Comparison of ENCODE assay signal across 8 cellular contexts in the genomic region with DNA sequence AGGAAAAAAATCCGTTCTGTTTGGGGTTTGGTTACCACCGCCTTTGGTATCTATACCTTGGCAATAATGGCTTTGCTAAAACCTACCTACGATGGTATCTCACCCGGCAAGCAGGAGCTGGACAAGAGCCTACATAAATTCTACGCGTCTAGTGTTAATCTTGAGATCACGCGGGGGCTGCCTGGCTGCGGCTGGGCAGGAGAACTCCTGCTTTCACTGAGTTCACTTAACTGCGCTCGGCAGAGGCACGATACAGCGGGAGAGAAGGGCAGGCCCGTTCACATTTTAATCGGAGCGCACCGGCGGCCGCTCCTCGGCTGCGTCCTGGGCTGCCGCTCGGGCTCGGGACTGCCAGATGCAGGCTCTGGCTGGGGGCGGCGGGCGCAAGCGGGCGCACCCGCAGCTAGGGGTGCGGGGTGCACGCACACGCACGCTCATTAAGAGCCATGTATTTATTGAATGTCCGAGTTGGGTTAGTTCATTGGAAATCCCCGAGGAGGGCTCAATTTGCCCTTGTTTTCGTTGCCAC. TPM values are rescaled to one million over a fixed set of nuclear protein-coding genes. Genes with fewer than 3 reads are reported as not detected.
DNase-seq lines count a peak whose midpoint lies in the region; ATAC-seq and TF ChIP-seq lines count a peak whose summit lies in the region.

No MANE protein-coding gene starts in this region.

- ATAC-seq in central memory CD8-positive, alpha-beta T cell (replicated peaks; ENCODE audit: extremely low read depth, poor library complexity, severe bottlenecking): no peak
- peak; percentile 23 to 33 for ATAC-seq in naive thymus-derived CD8-positive, alpha-beta T cell
- ATAC-seq in esophagus mucosa: no peak

- H3K4me3 Mint-ChIP-seq in IgD-negative memory B cell: peak overlapping the region; percentile 79 to 94 (median 91)
- H3K4me3 Mint-ChIP-seq in central memory CD8-positive, alpha-beta T cell: peak overlapping the region; percentile 78
- peak overlapping the region; percentile 78 to 98 (median 90) for H3K4me3 Mint-ChIP-seq in naive thymus-derived CD8-positive, alpha-beta T cell
- H3K4me3 Mint-ChIP-seq in HFFc6: no peak overlapping the region; the same call in 1 of the 2 replicates

- H3K9me3 Mint-ChIP-seq in IgD-negative memory B cell: peaks cover 0 to 10% (median 2%) of the 10 kb centered on the region in 3 donors
- H3K9me3 Mint-ChIP-seq in central memory CD8-positive, alpha-beta T cell: no peaks in the 10 kb centered on the region
- H3K9me3 Mint-ChIP-seq in naive thymus-derived CD8-positive, alpha-beta T cell: peaks cover 0 to 11% (median 0%) of the 10 kb centered on the region in 9 donors
- peaks cover 12% of the 10 kb centered on the region for H3K9me3 Mint-ChIP-seq in HFFc6

- H3K27me3 Mint-ChIP-seq in IgD-negative memory B cell: peaks cover 65% of the 10 kb centered on the region
- H3K27me3 Mint-ChIP-seq in central memory CD8-positive, alpha-beta T cell: peaks cover 84% of the 10 kb centered on the region
- peaks cover 52 to 84% (median 72%) of the 10 kb centered on the region in 5 donors for H3K27me3 Mint-ChIP-seq in naive thymus-derived CD8-positive, alpha-beta T cell
- H3K27me3 Mint-ChIP-seq in HFFc6 (ENCODE audit: insufficient read depth): peaks cover 36% of the 10 kb centered on the region

- DNase-seq in CD1c-positive myeloid dendritic cell (ENCODE audit: extremely low spot score) (peak; percentile 21), HFFc6 (no peak), HuH-7.5 (ENCODE audit: low spot score) (no peak)
- DNase-seq in central memory CD8-positive, alpha-beta T cell (ENCODE audit: low spot score in 2 of 2): no peak
- peak in 2 of 10 donors; percentile 17 to 23 for DNase-seq in naive thymus-derived CD8-positive, alpha-beta T cell
- no peak for DNase-seq in stimulated activated CD4-positive, alpha-beta T cell treated with anti-CD3 and anti-CD28 coated beads, Interleukin-4, amount 100 ng/mL, for 4 hours

- peaks cover 11 to 48% (median 17%) of the 10 kb centered on the region in 3 donors for H3K4me1 Mint-ChIP-seq in IgD-negative memory B cell
- H3K4me1 Mint-ChIP-seq in central memory CD8-positive, alpha-beta T cell: peaks cover 32% of the 10 kb centered on the region
- H3K4me1 Mint-ChIP-seq in naive thymus-derived CD8-positive, alpha-beta T cell: peaks cover 18 to 64% (median 37%) of the 10 kb centered on the region in 4 donors
- peaks cover 12% of the 10 kb centered on the region for H3K4me1 Mint-ChIP-seq in HFFc6 (ENCODE audit: low read depth)

- no peak for TF ChIP-seq CTCF in HFFc6 (IDR thresholded peaks at IDR 0.05)

- POLR2A ChIA-PET in naive thymus-derived CD8-positive, alpha-beta T cell (lab: Charles Lee): interaction anchor here (0.7 kb wide), 1 partner anchor 20 kb away, joined by 3 read pairs; no protein-coding TSS in a partner anchor

- H3K27ac Mint-ChIP-seq in IgD-negative memory B cell: peak overlapping the region; percentile 87 to 97 (median 97)
- no peak overlapping the region for H3K27ac Mint-ChIP-seq in central memory CD8-positive, alpha-beta T cell (ENCODE audit: low read depth)
- peak overlapping the region in 3 of 10 donors; percentile 52 to 85 (median 65) for H3K27ac Mint-ChIP-seq in naive thymus-derived CD8-positive, alpha-beta T cell
- no peak overlapping the region for H3K27ac Mint-ChIP-seq in HFFc6

- H3K36me3 Mint-ChIP-seq in IgD-negative memory B cell: peaks cover 1% of the 10 kb centered on the region
- H3K36me3 Mint-ChIP-seq in central memory CD8-positive, alpha-beta T cell (ENCODE audit: insufficient read depth): peaks cover 13% of the 10 kb centered on the region
- peaks cover under 1 to 14% (median under 1%) of the 10 kb centered on the region in 3 donors for H3K36me3 Mint-ChIP-seq in naive thymus-derived CD8-positive, alpha-beta T cell
- H3K36me3 Mint-ChIP-seq in HFFc6 (ENCODE audit: low read depth): peaks cover 9% of the 10 kb centered on the region; the same call in 1 of the 2 replicates

RNA-seq across cellular contexts. Expression of gene POU3F3, which starts 1.7 kb away (rescaled TPM):
- not detected for polyA plus RNA-seq in IgD-negative memory B cell
- total RNA-seq in naive thymus-derived CD8-positive, alpha-beta T cell: not detected
- not detected for polyA plus RNA-seq in naive thymus-derived CD8-positive, alpha-beta T cell
- total RNA-seq in esophagus mucosa: not detected
- total RNA-seq in HFFc6 (2021; fragmentation: NEBNext Ultra II Directional; extraction: Animal tissue kit (Norgen Biotek cat#: 25700)): not detected

Comparison
In these comparisons a context has a peak if more than half of its experiments do, and no peak if none do; other contexts are left out.
1. H3K27ac Mint-ChIP-seq: peak in IgD-negative memory B cell (3 of 3); none in central memory CD8-positive, alpha-beta T cell (single experiment) and HFFc6 (single experiment).
2. ATAC-seq: peak in naive thymus-derived CD8-positive, alpha-beta T cell (2 of 2); none in central memory CD8-positive, alpha-beta T cell (single experiment) and esophagus mucosa (single experiment).